ENCODE assay signal across 23 cellular contexts in genomic region chr11:128933481-128934178, GRCh38. TPM values are rescaled to one million over a fixed set of nuclear protein-coding genes. Genes with fewer than 3 reads are reported as not detected.
"Had no signal": no experiment of that assay in that cellular context is flagged by ENCODE, and none has a peak within 500 bp of the region (broad histone marks: within the 10 kb centered on the region; RNA-seq: fewer than 3 reads in every experiment).

No MANE protein-coding gene starts in this region.

- H3K9ac ChIP-seq: neural progenitor cell had no signal

- H3K27ac ChIP-seq: epithelial cell of prostate, heart right ventricle, lower lobe of right lung, neural progenitor cell, sigmoid colon, transverse colon, uterus had no signal

- DNase-seq: activated CD4-positive, alpha-beta T cell treated with anti-CD3 and anti-CD28 coated beads, Interleukin-2, amount 50 U/mL, for 48 hours; activated effector memory CD4-positive, alpha-beta T cell treated with anti-CD3 and anti-CD28 coated beads, Interleukin-2, amount 50 U/mL, for 16 hours; activated naive CD4-positive, alpha-beta T cell treated with anti-CD3 and anti-CD28 coated beads, Interleukin-2, amount 10 ng/mL, durations not matched to agents 7 days and 5 days; amygdala; heart right ventricle; kidney; lower lobe of right lung; mesendoderm; mucosa of descending colon; naive B cell; retina; sigmoid colon; stimulated activated CD4-positive, alpha-beta T cell treated with anti-CD3 and anti-CD28 coated beads, Interleukin-15, amount 100 ng/mL, for 24 hours; stimulated activated CD8-positive, alpha-beta memory T cell treated with anti-CD3 and anti-CD28 coated beads, Interleukin-4, amount 100 ng/mL, for 48 hours; stimulated activated naive B cell treated with anti-CD40 and anti-IgM and Interleukin-4, amounts not matched to agents 10 μg/mL and 1 μg/mL and 100 μg/mL, for 72 hours; T1000; transverse colon; uterus had no signal

- H3K9me3 ChIP-seq: heart right ventricle, lower lobe of right lung, mucosa of descending colon, sigmoid colon, transverse colon, uterus had no signal

- H2AFZ ChIP-seq: neural progenitor cell had no signal

- H3K4me1 ChIP-seq: heart right ventricle, lower lobe of right lung, sigmoid colon, transverse colon, uterus had no signal

- H3K27me3 ChIP-seq: neural progenitor cell, transverse colon, uterus had no signal

- H3K4me3 ChIP-seq: heart right ventricle, lower lobe of right lung, mucosa of descending colon, neural progenitor cell, sigmoid colon, smooth muscle cell, transverse colon, uterus had no signal

- H3K36me3 ChIP-seq: heart right ventricle, lower lobe of right lung, neural progenitor cell, sigmoid colon, transverse colon, uterus had no signal

- H3K4me2 ChIP-seq: neural progenitor cell, smooth muscle cell had no signal

RNA-seq across cellular contexts. Expression of gene TP53AIP1, which starts 9.0 kb away (rescaled TPM):
- total RNA-seq: fibroblast of villous mesenchyme, heart right ventricle, lower lobe of right lung, osteocyte had no signal

RNA-seq across cellular contexts. Expression of gene KCNJ5, which starts 42.5 kb away (rescaled TPM):
- total RNA-seq: osteocyte, smooth muscle cell had no signal
